ENCODE assay signal across 8 cellular contexts in genomic region chr18:12408247-12408869, GRCh38. TPM values are rescaled to one million over a fixed set of nuclear protein-coding genes. Genes with fewer than 3 reads are reported as not detected.
DNase-seq lines count a peak whose midpoint lies in the region; ATAC-seq, FAIRE-seq and TF ChIP-seq lines count a peak whose summit lies in the region.

No MANE protein-coding gene starts in this region.

- intact Hi-C loops in IMR-90 (cut with micrococcal nuclease): loop anchor here (5.0 kb wide), 1 partner anchor 249 kb away; the partner anchor contains the start of gene SPIRE1

- H2BK20ac ChIP-seq in IMR-90 (ENCODE audit: low read depth, low read length): no peak overlapping the region

- H3K4me3 ChIP-seq in IMR-90 (ENCODE audit: insufficient read depth, low read depth, low read length) (peak overlapping the region; percentile 68), astrocyte (ENCODE audit: insufficient read depth, low read depth, low read length) (peak overlapping the region; percentile 76)

- TF ChIP-seq CTCF in IMR-90 (conservative IDR thresholded peaks at IDR 0.05; ENCODE audit: low read depth, low read length) (no peak), astrocyte (IDR thresholded peaks at IDR 0.05; ENCODE audit: insufficient read depth, low read depth, low read length) (no peak)

- H3K27me3 Mint-ChIP-seq in astrocyte (ENCODE audit: low read depth, unreplicated experiment): peaks cover 2% of the 10 kb centered on the region
- H3K27me3 Mint-ChIP-seq in immature natural killer cell (ENCODE audit: low read depth in 3 of 3): peaks cover 12 to 20% (median 18%) of the 10 kb centered on the region in 3 donors

- no peaks in the 10 kb centered on the region; the same call in 1 of the 2 replicates for H3K36me3 ChIP-seq in IMR-90 (ENCODE audit: control insufficient read depth, insufficient read depth, low read length)
- peaks cover 2% of the 10 kb centered on the region for H3K36me3 ChIP-seq in astrocyte (ENCODE audit: insufficient read depth, low read length)

- POLR2A ChIA-PET in IMR-90 (lab: Charles Lee; ENCODE audit: unreplicated experiment): no interaction called here

- no peaks in the 10 kb centered on the region for H3K9me3 Mint-ChIP-seq in astrocyte (ENCODE audit: unreplicated experiment)
- no peaks in the 10 kb centered on the region for H3K9me3 Mint-ChIP-seq in immature natural killer cell

- BruUV-seq in IMR-90 (replicated peaks; lab: Mats Ljungman, UMichigan): no TSS peak

- peak; percentile 32 to 61 for DNase-seq in NCI-H524 (lab: John Stamatoyannopoulos, UW)
- DNase-seq in NCI-H524 treated with DMSO at 0.1 percent for 48 hours (lab: John Stamatoyannopoulos, UW): no peak
- no peak for DNase-seq in IMR-90
- peak; percentile 42 for DNase-seq in astrocyte (ENCODE audit: low read depth)
- DNase-seq in immature natural killer cell: no peak
- peak; percentile 9 for DNase-seq in stimulated activated CD8-positive, alpha-beta memory T cell treated with anti-CD3 and anti-CD28 coated beads, Interleukin-12 subunit alpha, Interleukin-12 subunit beta, amount 100 ng/mL, for 4 hours (ENCODE audit: low read depth)
- no peak for DNase-seq in stimulated activated CD4-positive, alpha-beta T cell treated with anti-CD3 and anti-CD28 coated beads, Interleukin-15, amount 100 ng/mL, for 24 hours

- H3K23ac ChIP-seq in IMR-90 (ENCODE audit: low read depth, low read length): peak overlapping the region; percentile 98

- peaks cover 13 to 40% of the 10 kb centered on the region in 2 experiments; a peak in 2 of 4 replicates for H3K79me1 ChIP-seq in IMR-90 (ENCODE audit: low read depth in 1 of 2, low read length in 2 of 2)

- H3K27ac ChIP-seq in IMR-90 (ENCODE audit: insufficient read depth, low read length): peak overlapping the region; percentile 86
- H3K27ac ChIP-seq in astrocyte (ENCODE audit: low read depth, low read length): peak overlapping the region; percentile 79

- H3K4me1 ChIP-seq in IMR-90 (ENCODE audit: control insufficient read depth, insufficient read depth, low read length) (peaks cover 4% of the 10 kb centered on the region), astrocyte (ENCODE audit: insufficient read depth, low read length) (peaks cover 26% of the 10 kb centered on the region)

- peak overlapping the region; percentile 11 to 44; a peak in 2 of 4 replicates for H4K8ac ChIP-seq in IMR-90 (ENCODE audit: low read depth in 2 of 2, low read length in 2 of 2)

- peak overlapping the region; percentile 46; the same call in 1 of the 2 replicates for H2BK120ac ChIP-seq in IMR-90 (ENCODE audit: low read depth, low read length)

- dilution Hi-C loops in IMR-90 (cut with HindIII; ENCODE audit: low sequenced_read_pairs, unreplicated experiment): no loop called here

- CTCF ChIA-PET in IMR-90 (lab: Yijun Ruan, JAX): no interaction called here

- peak overlapping the region; percentile 89 for H2AK9ac ChIP-seq in IMR-90 (replicated peaks; ENCODE audit: low read depth, low read length, poor library complexity)

- H3K27me3 ChIP-seq in IMR-90 (ENCODE audit: control insufficient read depth, insufficient read depth, low read length): no peaks in the 10 kb centered on the region; the same call in 1 of the 2 replicates
- no peaks in the 10 kb centered on the region for H3K27me3 ChIP-seq in astrocyte (ENCODE audit: insufficient read depth, low read length)

- peak overlapping the region; percentile 85 for H3K4me3 Mint-ChIP-seq in astrocyte (ENCODE audit: unreplicated experiment)
- peak overlapping the region; percentile 53 to 77 (median 64) for H3K4me3 Mint-ChIP-seq in immature natural killer cell

- ATAC-seq in IMR-90 (ENCODE audit: low read depth) (peak; percentile 13; the same call in 1 of the 2 replicates), HG03457 (IDR thresholded peaks at IDR 0.05; ENCODE audit: unreplicated experiment) (no peak)

- H3K4me2 ChIP-seq in IMR-90 (ENCODE audit: low read depth, low read length) (peak overlapping the region; percentile 90), astrocyte (ENCODE audit: low read length) (peak overlapping the region; percentile 94)

- H3K9me1 ChIP-seq in IMR-90 (ENCODE audit: insufficient read depth, low read length): peaks cover 9% of the 10 kb centered on the region

- peaks cover 18% of the 10 kb centered on the region for H3K4me1 Mint-ChIP-seq in astrocyte (ENCODE audit: low read depth, unreplicated experiment)
- H3K4me1 Mint-ChIP-seq in immature natural killer cell: peaks cover 19 to 21% of the 10 kb centered on the region in 2 donors

- peak overlapping the region; percentile 54; the same call in 1 of the 2 replicates for H2AK5ac ChIP-seq in IMR-90 (ENCODE audit: low read depth, low read length)

- no peak for TF ChIP-seq POLR2A in IMR-90 (IDR thresholded peaks at IDR 0.05; ENCODE audit: low read depth, low read length)

- H2AFZ ChIP-seq in IMR-90 (replicated peaks; ENCODE audit: low read length, poor library complexity): peak overlapping the region; percentile 90
- peak overlapping the region; percentile 79 for H2AFZ ChIP-seq in astrocyte (ENCODE audit: low read depth, low read length)

- H3K27ac Mint-ChIP-seq in astrocyte (ENCODE audit: unreplicated experiment): peak overlapping the region; percentile 85
- H3K27ac Mint-ChIP-seq in immature natural killer cell: peak overlapping the region in 1 of 6 donors; percentile 32

- H3K9ac ChIP-seq in IMR-90 (ENCODE audit: low read depth, low read length) (peak overlapping the region; percentile 90), astrocyte (ENCODE audit: low read length) (peak overlapping the region; percentile 86)

- in situ Hi-C loops in IMR-90 (cut with MboI; ENCODE audit: low sequenced_read_pairs): no loop called here

- H2BK5ac ChIP-seq in IMR-90 (ENCODE audit: low read depth, low read length, poor library complexity, severe bottlenecking): peak overlapping the region; percentile 62

- peak overlapping the region; percentile 74 for H3K56ac ChIP-seq in IMR-90 (ENCODE audit: extremely low read depth, insufficient read depth, low read length)

- WGBS in IMR-90 (ENCODE audit: extremely low coverage in 2 of 2, insufficient read length in 1 of 2), 2 experiments: 3% methylated on average over 8 of the region's 32 CpGs; no CpG with 5 or more reads in 1 of the 2 experiments

- H4K20me1 ChIP-seq in IMR-90 (ENCODE audit: insufficient read depth, low read length) (no peaks in the 10 kb centered on the region; the same call in none of the 2 replicates), astrocyte (ENCODE audit: insufficient read depth, low read length) (peaks cover 6% of the 10 kb centered on the region)

- TF ChIP-seq RAD21 in IMR-90 (IDR thresholded peaks at IDR 0.05; ENCODE audit: low read length): no peak

- H4K5ac ChIP-seq in IMR-90 (ENCODE audit: low read depth, low read length): peak overlapping the region; percentile 2

- H3K18ac ChIP-seq in IMR-90 (ENCODE audit: low read depth, low read length): peak overlapping the region; percentile 4

- H3K9me3 ChIP-seq in IMR-90 (ENCODE audit: control insufficient read depth, insufficient read depth, low read length) (no peaks in the 10 kb centered on the region), astrocyte (ENCODE audit: insufficient read depth, low read depth, low read length) (no peaks in the 10 kb centered on the region)

- H3K36me3 Mint-ChIP-seq in astrocyte (ENCODE audit: low read depth, unreplicated experiment): peaks cover 5% of the 10 kb centered on the region
- H3K36me3 Mint-ChIP-seq in immature natural killer cell: no peaks in the 10 kb centered on the region

- peak overlapping the region; percentile 97 for H3K14ac ChIP-seq in IMR-90 (replicated peaks; ENCODE audit: low read depth, low read length)

- FAIRE-seq in astrocyte (lab: Jason Lieb, UNC): no peak

- H3K79me2 ChIP-seq in astrocyte (ENCODE audit: insufficient read depth, low read length): peaks cover 32% of the 10 kb centered on the region

- peak overlapping the region; percentile 75 for H3K4ac ChIP-seq in IMR-90 (ENCODE audit: low read depth, low read length)

- H2BK15ac ChIP-seq in IMR-90 (ENCODE audit: low read depth, low read length): no peak overlapping the region

- peak overlapping the region; percentile 66 for H4K91ac ChIP-seq in IMR-90 (ENCODE audit: insufficient read depth, low read depth, low read length)

TF ChIP-seq in IMR-90, 13 proteins besides CTCF, POLR2A, EP300 and RAD21:
- no peak for TF ChIP-seq CHD1 (IDR thresholded peaks at IDR 0.05; ENCODE audit: low read depth, low read length)
- no peak for TF ChIP-seq BHLHE40 (IDR thresholded peaks at IDR 0.05; ENCODE audit: low read depth, low read length)
- TF ChIP-seq CEBPB (IDR thresholded peaks at IDR 0.05; ENCODE audit: low read depth, low read length): peak; percentile 29; the same call in 1 of the 2 replicates

RNA-seq across cellular contexts. Expression of gene PRELID3A, which starts 0.6 kb away (rescaled TPM):
- 1.8 and 2.2 TPM in 2 replicates for total RNA-seq in IMR-90 (2012; rRNA removed)
- polyA plus RNA-seq in IMR-90 (2012; rRNA removed): 10.1 and 11.1 TPM in 2 replicates
- 3.7 and 4.4 TPM in 2 replicates for polyA plus RNA-seq in IMR-90 (2012; cell fraction: cytosol; rRNA removed)
- 42.2 and 105 TPM in 2 replicates for polyA plus RNA-seq in IMR-90 (2012; cell fraction: nucleus; rRNA removed; ENCODE audit: low replicate concordance)
- 11.5 and 12.3 TPM in 2 replicates for total RNA-seq in astrocyte
- polyA plus RNA-seq in immature natural killer cell: not detected

RNA-seq across cellular contexts. Expression of gene AFG3L2, which starts 31.3 kb away (rescaled TPM):
- total RNA-seq in IMR-90 (2012; rRNA removed) (37.6 and 65.5 TPM in 2 replicates), astrocyte (43.9 and 46.7 TPM in 2 replicates)
- polyA plus RNA-seq in IMR-90 (2012; rRNA removed) (24.8 and 26.9 TPM in 2 replicates), immature natural killer cell (10 to 100 TPM; 22.1 to 28.5 (median 27.8) TPM)
- 8.9 and 15.8 TPM in 2 replicates for polyA plus RNA-seq in IMR-90 (2012; cell fraction: cytosol; rRNA removed)
- polyA plus RNA-seq in IMR-90 (2012; cell fraction: nucleus; rRNA removed; ENCODE audit: low replicate concordance): 8.0 and 24.0 TPM in 2 replicates

Comparison
In these comparisons a context has a peak if more than half of its experiments do, and no peak if none do; other contexts are left out.
1. DNase-seq: peak in NCI-H524 (2 of 2), astrocyte (single experiment) and stimulated activated CD8-positive, alpha-beta memory T cell treated with anti-CD3 and anti-CD28 coated beads, Interleukin-12 subunit alpha, Interleukin-12 subunit beta, amount 100 ng/mL, for 4 hours (single experiment); none in NCI-H524 treated with DMSO at 0.1 percent for 48 hours (single experiment), IMR-90 (single experiment), immature natural killer cell (0 of 3) and stimulated activated CD4-positive, alpha-beta T cell treated with anti-CD3 and anti-CD28 coated beads, Interleukin-15, amount 100 ng/mL, for 24 hours (single experiment).